ENCODE assay signal across 23 cellular contexts in genomic region chr12:4152145-4152795, GRCh38.
DNase-seq lines count a peak whose midpoint lies in the region; ATAC-seq lines count a peak whose summit lies in the region.
"Had no signal": no experiment of that assay in that cellular context is flagged by ENCODE, and none has a peak within 500 bp of the region (broad histone marks: within the 10 kb centered on the region; RNA-seq: fewer than 3 reads in every experiment).

No MANE protein-coding gene starts in this region.

- peak; percentile 11 for DNase-seq in activated naive CD4-positive, alpha-beta T cell treated with anti-CD3 and anti-CD28 coated beads for 36 hours
- DNase-seq in activated naive CD4-positive, alpha-beta T cell (lab: John Stamatoyannopoulos, UW) = no peak
- DNase-seq in T-cell (no peak), SKM-1 (lab: John Stamatoyannopoulos, UW; ENCODE audit: unreplicated experiment) (no peak), NCI-H2107 (lab: John Stamatoyannopoulos, UW) (no peak), NCI-H1092 (lab: John Stamatoyannopoulos, UW) (no peak)
- DNase-seq in central memory CD8-positive, alpha-beta T cell (ENCODE audit: low spot score in 2 of 2) = no peak
- DNase-seq in stimulated activated naive CD8-positive, alpha-beta T cell treated with anti-CD3 and anti-CD28 coated beads, Interleukin-15, amount 100 ng/mL, for 72 hours = no peak
- DNase-seq: activated CD4-positive, alpha-beta T cell treated with anti-CD3 and anti-CD28 coated beads for 48 hours; activated gamma-delta T cell treated with Interleukin-2 at 50 U/mL for 16 hours; Calu3; dorsolateral prefrontal cortex; esophagus squamous epithelium; MG63; NCI-H2029; NCI-H510A; nephron progenitor cell; psoas muscle; SIG-M5; stimulated activated naive CD4-positive, alpha-beta T cell treated with Interleukin-2 at 50 U/mL for 16 hours; T1000; uterus had no signal

- CTCF ChIA-PET in activated naive CD4-positive, alpha-beta T cell treated with anti-CD3 and anti-CD28 coated beads for 36 hours (lab: Charles Lee) = interaction anchor here (0.5 to 6.8 kb wide), 5 partner anchors 10 to 151 kb away, joined by 3 to 29 read pairs (median 5); no protein-coding TSS in a partner anchor
- CTCF ChIA-PET in T-cell (lab: Charles Lee) = interaction anchor here in 1 of 2 donors (0.8 to 1.5 kb wide), 3 partner anchors 8 to 266 kb away, joined by 3 to 9 read pairs (median 3); no protein-coding TSS in a partner anchor

- H3K4me1 Mint-ChIP-seq in activated naive CD4-positive, alpha-beta T cell treated with anti-CD3 and anti-CD28 coated beads for 36 hours (ENCODE audit: low read depth) = peaks cover 86% of the 10 kb centered on the region
- peaks cover 50 to 82% (median 58%) of the 10 kb centered on the region in 3 donors for H3K4me1 Mint-ChIP-seq in T-cell
- peaks cover 59% of the 10 kb centered on the region for H3K4me1 Mint-ChIP-seq in central memory CD8-positive, alpha-beta T cell
- H3K4me1 Mint-ChIP-seq in stimulated activated naive CD8-positive, alpha-beta T cell treated with anti-CD3 and anti-CD28 coated beads, Interleukin-15, amount 100 ng/mL, for 72 hours = peaks cover 95% of the 10 kb centered on the region

- H3K27me3 Mint-ChIP-seq in activated naive CD4-positive, alpha-beta T cell treated with anti-CD3 and anti-CD28 coated beads for 36 hours (ENCODE audit: low read depth) = no peaks in the 10 kb centered on the region
- no peaks in the 10 kb centered on the region for H3K27me3 Mint-ChIP-seq in T-cell
- H3K27me3 Mint-ChIP-seq in central memory CD8-positive, alpha-beta T cell = no peaks in the 10 kb centered on the region
- no peaks in the 10 kb centered on the region for H3K27me3 Mint-ChIP-seq in stimulated activated naive CD8-positive, alpha-beta T cell treated with anti-CD3 and anti-CD28 coated beads, Interleukin-15, amount 100 ng/mL, for 72 hours

- peaks cover 5% of the 10 kb centered on the region for H3K36me3 Mint-ChIP-seq in activated naive CD4-positive, alpha-beta T cell treated with anti-CD3 and anti-CD28 coated beads for 36 hours (ENCODE audit: low read depth)
- H3K36me3 Mint-ChIP-seq in T-cell = peaks cover 3% of the 10 kb centered on the region
- no peaks in the 10 kb centered on the region for H3K36me3 Mint-ChIP-seq in central memory CD8-positive, alpha-beta T cell (ENCODE audit: insufficient read depth)

- H3K27ac Mint-ChIP-seq in activated naive CD4-positive, alpha-beta T cell treated with anti-CD3 and anti-CD28 coated beads for 36 hours = peak overlapping the region; percentile 98
- peak overlapping the region; percentile 88 to 92 for H3K27ac Mint-ChIP-seq in T-cell
- peak overlapping the region; percentile 83 for H3K27ac Mint-ChIP-seq in central memory CD8-positive, alpha-beta T cell (ENCODE audit: low read depth)
- peak overlapping the region; percentile 16 to 96 for H3K27ac Mint-ChIP-seq in stimulated activated naive CD8-positive, alpha-beta T cell treated with anti-CD3 and anti-CD28 coated beads, Interleukin-15, amount 100 ng/mL, for 72 hours
- H3K27ac Mint-ChIP-seq: nephron progenitor cell had no signal

- H3K9me3 Mint-ChIP-seq in activated naive CD4-positive, alpha-beta T cell treated with anti-CD3 and anti-CD28 coated beads for 36 hours = peaks cover 3% of the 10 kb centered on the region
- H3K9me3 Mint-ChIP-seq in T-cell = peaks cover 0 to 4% (median 4%) of the 10 kb centered on the region in 3 donors
- H3K9me3 Mint-ChIP-seq in central memory CD8-positive, alpha-beta T cell = no peaks in the 10 kb centered on the region
- peaks cover 0 to 8% of the 10 kb centered on the region in 2 donors for H3K9me3 Mint-ChIP-seq in stimulated activated naive CD8-positive, alpha-beta T cell treated with anti-CD3 and anti-CD28 coated beads, Interleukin-15, amount 100 ng/mL, for 72 hours

- peak in 3 of 4 experiments; percentile 34 to 75 (median 34) for ATAC-seq in T-cell (replicated peaks in 1 of 4)
- ATAC-seq in central memory CD8-positive, alpha-beta T cell (replicated peaks; ENCODE audit: extremely low read depth, poor library complexity, severe bottlenecking) = peak; percentile 35
- no peak for ATAC-seq in stimulated activated naive CD8-positive, alpha-beta T cell treated with anti-CD3 and anti-CD28 coated beads, Interleukin-15, amount 100 ng/mL, for 72 hours
- ATAC-seq: HCT116, psoas muscle had no signal

- intact Hi-C loops in activated naive CD4-positive, alpha-beta T cell treated with anti-CD3 and anti-CD28 coated beads for 36 hours (cut with micrococcal nuclease) = loop anchor here (1.0 to 5.0 kb wide), 2 partner anchors 8 to 90 kb away; no protein-coding TSS in a partner anchor

- POLR2A ChIA-PET in T-cell (lab: Charles Lee) = interaction anchor here in 1 of 2 donors (0.6 kb wide), 1 partner anchor 117 kb away, joined by 6 read pairs; no protein-coding TSS in a partner anchor

- no peak overlapping the region for H3K4me3 Mint-ChIP-seq in activated naive CD4-positive, alpha-beta T cell treated with anti-CD3 and anti-CD28 coated beads for 36 hours
- H3K4me3 Mint-ChIP-seq in T-cell = peak overlapping the region in 1 of 3 donors; percentile 62
- no peak overlapping the region for H3K4me3 Mint-ChIP-seq in central memory CD8-positive, alpha-beta T cell
- peak overlapping the region; percentile 50 to 73 for H3K4me3 Mint-ChIP-seq in stimulated activated naive CD8-positive, alpha-beta T cell treated with anti-CD3 and anti-CD28 coated beads, Interleukin-15, amount 100 ng/mL, for 72 hours
- H3K4me3 Mint-ChIP-seq: nephron progenitor cell had no signal

Comparison
In these comparisons a context has a peak if more than half of its experiments do, and no peak if none do; other contexts are left out.
1. H3K4me3 Mint-ChIP-seq: peak in stimulated activated naive CD8-positive, alpha-beta T cell treated with anti-CD3 and anti-CD28 coated beads, Interleukin-15, amount 100 ng/mL, for 72 hours (2 of 2); none in activated naive CD4-positive, alpha-beta T cell treated with anti-CD3 and anti-CD28 coated beads for 36 hours (single experiment) and central memory CD8-positive, alpha-beta T cell (single experiment).
2. Peak in every context shown above with its lines, with median percentiles within 50 percentile points of each other: H3K27ac Mint-ChIP-seq.